Comparison of ENCODE assay signal across 1 cellular context in genomic region chr4:125961626-125962025, GRCh38.
TF ChIP-seq lines count a peak whose summit lies in the region.

No MANE protein-coding gene starts in this region.

TF ChIP-seq in H1, 55 proteins besides CTCF, POLR2A, EP300 and RAD21 (continued from another document):
- no peak for TF ChIP-seq YY1 (IDR thresholded peaks at IDR 0.05; ENCODE audit: low read depth, low read length)
- no peak for TF ChIP-seq TAF1 (IDR thresholded peaks at IDR 0.05; ENCODE audit: low read depth, low read length)
- no peak for TF ChIP-seq SIRT6 (IDR thresholded peaks at IDR 0.05; ENCODE audit: low read length)
- no peak for TF ChIP-seq GTF2F1 (IDR thresholded peaks at IDR 0.05; ENCODE audit: borderline replicate concordance, low read depth, low read length)
- TF ChIP-seq USF2 (IDR thresholded peaks at IDR 0.05; ENCODE audit: low read length) = no peak
- no peak for TF ChIP-seq CHD2 (IDR thresholded peaks at IDR 0.05; ENCODE audit: low read length)
- TF ChIP-seq SP1 (IDR thresholded peaks at IDR 0.05; ENCODE audit: low read depth, low read length) = no peak
- no peak for TF ChIP-seq KDM4A (IDR thresholded peaks at IDR 0.05; ENCODE audit: low read depth, low read length, severe bottlenecking)
